ENCODE assay signal across 8 cellular contexts in genomic region chr11:69638941-69639681, GRCh38. TPM values are rescaled to one million over a fixed set of nuclear protein-coding genes. Genes with fewer than 3 reads are reported as not detected.
DNase-seq lines count a peak whose midpoint lies in the region; ATAC-seq and TF ChIP-seq lines count a peak whose summit lies in the region.

No MANE protein-coding gene starts in this region.

- peak overlapping the region; percentile 66 for H2AFZ ChIP-seq in neuron (ENCODE audit: low read depth, low read length)

- TF ChIP-seq CTCF in AG04450 (IDR thresholded peaks at IDR 0.05; ENCODE audit: low read depth, low read length) (no peak), GM10266 (IDR thresholded peaks at IDR 0.05; ENCODE audit: control insufficient read depth, insufficient read depth, low read depth, missing control alignments) (no peak), glutamatergic neuron (IDR thresholded peaks at IDR 0.05; ENCODE audit: partially characterized antibody, unreplicated experiment) (peak; percentile 14)

- H3K4me1 ChIP-seq in neuron (ENCODE audit: insufficient read depth, low read length) = peaks cover 45% of the 10 kb centered on the region

- peaks cover 5% of the 10 kb centered on the region for H3K36me3 ChIP-seq in neuron (ENCODE audit: insufficient read depth, low read length)

- peaks cover 24% of the 10 kb centered on the region for H3K27me3 Mint-ChIP-seq in activated T-helper 17 cell treated with anti-CD3 and anti-CD28 coated beads, Interleukin-2, amount 50 U/mL, for 72 hours
- H3K27me3 Mint-ChIP-seq in glutamatergic neuron (ENCODE audit: unreplicated experiment) = peaks cover 12% of the 10 kb centered on the region

- no peaks in the 10 kb centered on the region for H3K36me3 Mint-ChIP-seq in activated T-helper 17 cell treated with anti-CD3 and anti-CD28 coated beads, Interleukin-2, amount 50 U/mL, for 72 hours (ENCODE audit: low read depth)
- no peaks in the 10 kb centered on the region for H3K36me3 Mint-ChIP-seq in glutamatergic neuron (ENCODE audit: unreplicated experiment)

- H3K9me3 ChIP-seq in AG04450 (ENCODE audit: control insufficient read depth, insufficient read depth, low read length) = peaks cover 11% of the 10 kb centered on the region; the same call in 1 of the 2 replicates
- no peaks in the 10 kb centered on the region for H3K9me3 ChIP-seq in neuron (ENCODE audit: low read length)

- CTCF ChIA-PET in AG04450 (lab: Charles Lee) = interaction anchor here (1.7 kb wide), 1 partner anchor 347 kb away, joined by 6 read pairs; no protein-coding TSS in a partner anchor

- peak overlapping the region; percentile 96 for H3K27ac ChIP-seq in AG04450 (ENCODE audit: low read depth, low read length)

- H3K4me3 Mint-ChIP-seq in activated T-helper 17 cell treated with anti-CD3 and anti-CD28 coated beads, Interleukin-2, amount 50 U/mL, for 72 hours = peak overlapping the region; percentile 76
- peak overlapping the region; percentile 77 for H3K4me3 Mint-ChIP-seq in glutamatergic neuron (ENCODE audit: unreplicated experiment)

- DNase-seq in AG04450 (ENCODE audit: low read depth, low spot score) = peak; percentile 93
- peak; percentile 77 for DNase-seq in GM10266 (ENCODE audit: extremely low spot score)
- DNase-seq in NCI-H2227 (lab: John Stamatoyannopoulos, UW; ENCODE audit: unreplicated experiment) = peak; percentile 85
- DNase-seq in glutamatergic neuron = peak; percentile 90

- H3K9me3 Mint-ChIP-seq in activated T-helper 17 cell treated with anti-CD3 and anti-CD28 coated beads, Interleukin-2, amount 50 U/mL, for 72 hours = no peaks in the 10 kb centered on the region
- peaks cover 7% of the 10 kb centered on the region for H3K9me3 Mint-ChIP-seq in glutamatergic neuron (ENCODE audit: unreplicated experiment)

- no peak for ATAC-seq in activated T-helper 17 cell treated with anti-CD3 and anti-CD28 coated beads, Interleukin-2, amount 50 U/mL, for 72 hours (replicated peaks)
- no peak for ATAC-seq in GM18858 (IDR thresholded peaks at IDR 0.05; ENCODE audit: unreplicated experiment)
- ATAC-seq in GM19395 (IDR thresholded peaks at IDR 0.05; ENCODE audit: unreplicated experiment) = no peak

- peak overlapping the region; percentile 99 for H3K4me3 ChIP-seq in AG04450 (ENCODE audit: low read depth, low read length)
- peak overlapping the region; percentile 56 for H3K4me3 ChIP-seq in neuron (ENCODE audit: low read length)

- peaks cover 5% of the 10 kb centered on the region for H3K4me1 Mint-ChIP-seq in activated T-helper 17 cell treated with anti-CD3 and anti-CD28 coated beads, Interleukin-2, amount 50 U/mL, for 72 hours
- H3K4me1 Mint-ChIP-seq in glutamatergic neuron (ENCODE audit: low read depth, unreplicated experiment) = peaks cover 6% of the 10 kb centered on the region

- no peak overlapping the region for H3K27ac Mint-ChIP-seq in activated T-helper 17 cell treated with anti-CD3 and anti-CD28 coated beads, Interleukin-2, amount 50 U/mL, for 72 hours
- no peak overlapping the region for H3K27ac Mint-ChIP-seq in glutamatergic neuron (ENCODE audit: unreplicated experiment)

- POLR2A ChIA-PET in AG04450 (lab: Yijun Ruan, JAX) = interaction anchor here (0.6 to 1.2 kb wide), 14 partner anchors 14 to 591 kb away, joined by 3 to 11 read pairs (median 5); partner anchors contain the start of gene TPCN2

- H3K27me3 ChIP-seq in AG04450 (ENCODE audit: control insufficient read depth, insufficient read depth, low read length) (no peaks in the 10 kb centered on the region), neuron (ENCODE audit: insufficient read depth, low read length) (peaks cover 6% of the 10 kb centered on the region)

RNA-seq across cellular contexts. Expression of gene CCND1, which starts 1.8 kb away (rescaled TPM):
- polyA plus RNA-seq in AG04450 (2011; rRNA removed) = 249 and 276 TPM in 2 replicates
- polyA minus RNA-seq in AG04450 (2011; rRNA and poly(A)+ RNA removed) = 459 and 741 TPM in 2 replicates
- 1 to 10 TPM in 1 of 2 donors, under 1 TPM in 1; 0.82 to 3.7 TPM for total RNA-seq in activated T-helper 17 cell treated with anti-CD3 and anti-CD28 coated beads, Interleukin-2, amount 50 U/mL, for 72 hours
- 36.1 TPM for total RNA-seq in glutamatergic neuron (ENCODE audit: unreplicated experiment)

RNA-seq across cellular contexts. Expression of gene LTO1, which starts 36.0 kb away (rescaled TPM):
- polyA plus RNA-seq in AG04450 (2011; rRNA removed) = 15.7 and 18.3 TPM in 2 replicates
- 8.3 and 10.1 TPM in 2 replicates for polyA minus RNA-seq in AG04450 (2011; rRNA and poly(A)+ RNA removed)
- total RNA-seq in activated T-helper 17 cell treated with anti-CD3 and anti-CD28 coated beads, Interleukin-2, amount 50 U/mL, for 72 hours = 10 to 100 TPM; 20.4 to 25.6 TPM
- 38.1 TPM for total RNA-seq in glutamatergic neuron (ENCODE audit: unreplicated experiment)
